ENCODE assay signal across 16 cellular contexts in genomic region chr4:110540606-110541440, GRCh38.
DNase-seq lines count a peak whose midpoint lies in the region; ATAC-seq and TF ChIP-seq lines count a peak whose summit lies in the region.
"Had no signal": no experiment of that assay in that cellular context is flagged by ENCODE, and none has a peak within 500 bp of the region (broad histone marks: within the 10 kb centered on the region; RNA-seq: fewer than 3 reads in every experiment).

No MANE protein-coding gene starts in this region.

- H3K27ac ChIP-seq in Peyer's patch: no peak overlapping the region
- no peak overlapping the region for H3K27ac ChIP-seq in lower lobe of right lung
- H3K27ac ChIP-seq: coronary artery, pancreas had no signal

- H3K9me3 ChIP-seq in Peyer's patch (no peaks in the 10 kb centered on the region), lower lobe of right lung (no peaks in the 10 kb centered on the region)
- H3K9me3 ChIP-seq: pancreas had no signal

- peaks cover 0 to 33% (median 0%) of the 10 kb centered on the region in 3 donors for H3K36me3 ChIP-seq in Peyer's patch
- no peaks in the 10 kb centered on the region for H3K36me3 ChIP-seq in lower lobe of right lung
- H3K36me3 ChIP-seq: pancreas had no signal

- no peak overlapping the region for H3K4me3 ChIP-seq in AG10803 (ENCODE audit: low read length)
- no peak overlapping the region for H3K4me3 ChIP-seq in Peyer's patch
- no peak overlapping the region for H3K4me3 ChIP-seq in lower lobe of right lung
- H3K4me3 ChIP-seq: coronary artery, pancreas had no signal

- DNase-seq in AG10803 (ENCODE audit: low read depth): peak; percentile 78
- peak; percentile 72 for DNase-seq in NCI-H226
- peak; percentile 70 to 92 for DNase-seq in dermis microvascular lymphatic vessel endothelial cell (ENCODE audit: low read depth in 2 of 2)
- peak; percentile 84 to 94 for DNase-seq in lung microvascular endothelial cell (ENCODE audit: low read depth in 2 of 2)
- no peak for DNase-seq in left colon
- DNase-seq in Peyer's patch: no peak
- no peak for DNase-seq in 8988T
- DNase-seq in lower lobe of right lung: no peak
- DNase-seq: activated CD8-positive, alpha-beta T cell treated with anti-CD3 and anti-CD28 coated beads, Interleukin-2, amount 10 ng/mL, durations not matched to agents 7 days and 5 days; activated naive CD4-positive, alpha-beta T cell treated with anti-CD3 and anti-CD28 coated beads, Interleukin-2, amount 50 U/mL, for 16 hours; mesendoderm; NCI-H2171 treated with DMSO at 0.1 percent for 48 hours; pancreas; stimulated activated CD4-positive, alpha-beta T cell treated with anti-CD3 and anti-CD28 coated beads, Interleukin-4, amount 100 ng/mL, for 1 hour; stimulated activated naive CD4-positive, alpha-beta T cell treated with Interleukin-2 at 50 U/mL for 16 hours had no signal

- H3K4me1 ChIP-seq in Peyer's patch: no peaks in the 10 kb centered on the region
- no peaks in the 10 kb centered on the region for H3K4me1 ChIP-seq in lower lobe of right lung
- H3K4me1 ChIP-seq: pancreas had no signal

- no peak for TF ChIP-seq CTCF in AG10803 (conservative IDR thresholded peaks at IDR 0.05; ENCODE audit: low read length)
- no peak for TF ChIP-seq CTCF in Peyer's patch (IDR thresholded peaks at IDR 0.05)
- TF ChIP-seq CTCF in lower lobe of right lung (IDR thresholded peaks at IDR 0.05): no peak

- no peak for ATAC-seq in left colon
- no peak for ATAC-seq in lower lobe of right lung
- ATAC-seq: activated CD8-positive, alpha-beta T cell treated with anti-CD3 and anti-CD28 coated beads, Interleukin-2, amount 10 ng/mL, durations not matched to agents 7 days and 5 days; pancreas had no signal

- TF ChIP-seq POLR2A in Peyer's patch (IDR thresholded peaks at IDR 0.05): no peak

- intact Hi-C loops in left colon (cut with DNase I, micrococcal nuclease) (no loop called here), lower lobe of right lung (cut with DNase I) (no loop called here)

- H3K27me3 ChIP-seq in Peyer's patch (no peaks in the 10 kb centered on the region), lower lobe of right lung (ENCODE audit: low read depth) (no peaks in the 10 kb centered on the region)
- H3K27me3 ChIP-seq: pancreas had no signal

Comparison
In these comparisons a context has a peak if more than half of its experiments do, and no peak if none do; other contexts are left out.
1. DNase-seq: peak in AG10803 (single experiment), NCI-H226 (single experiment), dermis microvascular lymphatic vessel endothelial cell (2 of 2) and lung microvascular endothelial cell (2 of 2); none in left colon (0 of 2), Peyer's patch (0 of 3), 8988T (single experiment) and lower lobe of right lung (single experiment).